In genomic region chr3:36893137-36893557, GRCh38 we compare ENCODE assay signal across 8 cellular contexts. TPM values are rescaled to one million over a fixed set of nuclear protein-coding genes. Genes with fewer than 3 reads are reported as not detected.
A peak's percentile ranks its signal among the peaks of the same experiment; 100 is the strongest.
DNase-seq lines count a peak whose midpoint lies in the region; ATAC-seq, FAIRE-seq and TF ChIP-seq lines count a peak whose summit lies in the region.

No MANE protein-coding gene starts in this region.

- no peaks in the 10 kb centered on the region for H4K20me1 ChIP-seq in Karpas-422 (ENCODE audit: insufficient read depth, low read depth, low read length)

- no peaks in the 10 kb centered on the region for H3K9me3 Mint-ChIP-seq in CD4-positive, alpha-beta memory T cell

- H3K4me1 Mint-ChIP-seq in CD4-positive, alpha-beta memory T cell: peaks cover 40 to 74% (median 55%) of the 10 kb centered on the region in 4 donors

- no peak overlapping the region for H2AFZ ChIP-seq in Karpas-422 (ENCODE audit: low read length)

- peak overlapping the region; percentile 43 for H3K27ac ChIP-seq in CD4-positive, alpha-beta memory T cell (ENCODE audit: low read depth, low read length)
- H3K27ac ChIP-seq in Karpas-422 (ENCODE audit: low read length) (peak overlapping the region; percentile 97), kidney (ENCODE audit: low read depth in 2 of 2, low read length in 2 of 2) (no peak overlapping the region)

- FAIRE-seq in kidney (lab: Jason Lieb, UNC): peak; percentile 42

- H3K4me3 ChIP-seq in CD4-positive, alpha-beta memory T cell (ENCODE audit: low read length in 2 of 2): no peak overlapping the region
- H3K4me3 ChIP-seq in Karpas-422 (ENCODE audit: low read length): 0 out of 2 replicates have a peak overlapping the region, but pooled peaks have one; percentile 10
- no peak overlapping the region for H3K4me3 ChIP-seq in kidney (ENCODE audit: low read length in 2 of 2)

- TF ChIP-seq CTCF in kidney (IDR thresholded peaks at IDR 0.05; ENCODE audit: borderline replicate concordance, extremely low read depth, insufficient read depth): no peak

- peak overlapping the region; percentile 51 for H3K9ac ChIP-seq in Karpas-422 (ENCODE audit: low read length)
- no peak overlapping the region for H3K9ac ChIP-seq in kidney (ENCODE audit: low read length in 2 of 2)

- H3K9me2 ChIP-seq in Karpas-422 (replicated peaks; ENCODE audit: insufficient read depth, low read length): no peaks in the 10 kb centered on the region

- peaks cover 30% of the 10 kb centered on the region for H3K79me2 ChIP-seq in Karpas-422 (ENCODE audit: low read length)

- CTCF ChIA-PET in CD4-positive, alpha-beta memory T cell (lab: Charles Lee; ENCODE audit: partially characterized antibody): interaction anchor here (0.9 to 6.3 kb wide), 9 partner anchors 9 to 65 kb away, joined by 3 to 35 read pairs (median 6); no protein-coding TSS in a partner anchor

- H3K36me3 Mint-ChIP-seq in CD4-positive, alpha-beta memory T cell: peaks cover 88 to 91% of the 10 kb centered on the region in 2 donors

- H3K27ac Mint-ChIP-seq in CD4-positive, alpha-beta memory T cell: peak overlapping the region; percentile 79 to 97 (median 93)

- ATAC-seq in GM19438 (IDR thresholded peaks at IDR 0.05; ENCODE audit: low read depth, unreplicated experiment) (peak; percentile 41), HG02588 (IDR thresholded peaks at IDR 0.05; ENCODE audit: unreplicated experiment) (no peak)

- H3K27me3 Mint-ChIP-seq in CD4-positive, alpha-beta memory T cell: no peaks in the 10 kb centered on the region

- POLR2A ChIA-PET in CD4-positive, alpha-beta memory T cell (lab: Charles Lee; ENCODE audit: partially characterized antibody): interaction anchor here (0.5 to 6.7 kb wide), 13 partner anchors 9 to 100 kb away, joined by 3 to 59 read pairs (median 4); partner anchors contain the start of genes EPM2AIP1, MLH1 and TRANK1

- DNase-seq in CD4-positive, alpha-beta memory T cell: peak; percentile 40 to 85 (median 56)
- peak; percentile 89 for DNase-seq in Karpas-422
- peak; percentile 69 for DNase-seq in amniotic epithelial cell (ENCODE audit: low read depth)
- DNase-seq in kidney: no peak
- DNase-seq in cerebellar cortex (ENCODE audit: low spot score): no peak
- no peak for DNase-seq in NCI-H2107 (lab: John Stamatoyannopoulos, UW)

- H3K9me3 ChIP-seq in CD4-positive, alpha-beta memory T cell (ENCODE audit: control insufficient read depth in 1 of 2, low read length in 2 of 2): no peaks in the 10 kb centered on the region
- no peaks in the 10 kb centered on the region for H3K9me3 ChIP-seq in Karpas-422 (ENCODE audit: low read length)
- no peaks in the 10 kb centered on the region for H3K9me3 ChIP-seq in kidney (ENCODE audit: control insufficient read depth in 1 of 2, low read length in 2 of 2)

- H3K4me2 ChIP-seq in Karpas-422 (ENCODE audit: low read depth, low read length, poor library complexity, severe bottlenecking): peak overlapping the region; percentile 84

- no peaks in the 10 kb centered on the region for H3K27me3 ChIP-seq in CD4-positive, alpha-beta memory T cell (ENCODE audit: insufficient read depth, low read length)
- no peaks in the 10 kb centered on the region for H3K27me3 ChIP-seq in Karpas-422 (ENCODE audit: low read length)

- peaks cover 53% of the 10 kb centered on the region for H3K36me3 ChIP-seq in CD4-positive, alpha-beta memory T cell (ENCODE audit: insufficient read depth, low read length)
- H3K36me3 ChIP-seq in Karpas-422 (ENCODE audit: insufficient read depth, low read length) (peaks cover 58% of the 10 kb centered on the region), kidney (ENCODE audit: control insufficient read depth in 1 of 2, insufficient read depth in 2 of 2, low read length in 2 of 2) (peaks cover 2 to 10% of the 10 kb centered on the region in 2 donors)

- intact Hi-C loops in CD4-positive, alpha-beta memory T cell (cut with micrococcal nuclease): loop anchor here (1.0 to 2.0 kb wide), 2 partner anchors 15 to 16 kb away; no protein-coding TSS in a partner anchor
- intact Hi-C loops in kidney (cut with DNase I): no loop called here

- peak overlapping the region in 4 of 8 donors; percentile 1 to 65 (median 56) for H3K4me3 Mint-ChIP-seq in CD4-positive, alpha-beta memory T cell

- peaks cover 46% of the 10 kb centered on the region for H3K4me1 ChIP-seq in CD4-positive, alpha-beta memory T cell (ENCODE audit: insufficient read depth, low read length)
- H3K4me1 ChIP-seq in Karpas-422 (ENCODE audit: low read length) (peaks cover 70% of the 10 kb centered on the region), kidney (ENCODE audit: control insufficient read depth in 1 of 2, insufficient read depth in 1 of 2, low read depth in 1 of 2, low read length in 2 of 2) (peaks cover 0 to 3% of the 10 kb centered on the region in 2 donors)

RNA-seq across cellular contexts. Expression of gene TRANK1, which starts 51.7 kb away (rescaled TPM):
- total RNA-seq in CD4-positive, alpha-beta memory T cell: 100 to 1,000 TPM; 151 to 155 TPM
- polyA plus RNA-seq in CD4-positive, alpha-beta memory T cell: 10 to 100 TPM in 1 of 2 donors, 1 to 10 TPM in 1; 9.6 to 43.9 TPM
- total RNA-seq in Karpas-422 (2014; rRNA removed; shearing (Covaris generic); ENCODE audit: low replicate concordance): 83.4 and 123 TPM in 2 replicates
- 21.4 TPM for total RNA-seq in kidney
- polyA plus RNA-seq in kidney (ENCODE audit: insufficient read depth, low read depth, low replicate concordance): 1.2 TPM

Comparison
In these comparisons a context has a peak if more than half of its experiments do, and no peak if none do; other contexts are left out.
1. DNase-seq: peak in CD4-positive, alpha-beta memory T cell (5 of 5), Karpas-422 (single experiment) and amniotic epithelial cell (single experiment); none in kidney (single experiment), cerebellar cortex (single experiment) and NCI-H2107 (single experiment).
2. H3K27ac ChIP-seq: peak in CD4-positive, alpha-beta memory T cell (single experiment) and Karpas-422 (single experiment); none in kidney (0 of 2).